In the genomic region with DNA sequence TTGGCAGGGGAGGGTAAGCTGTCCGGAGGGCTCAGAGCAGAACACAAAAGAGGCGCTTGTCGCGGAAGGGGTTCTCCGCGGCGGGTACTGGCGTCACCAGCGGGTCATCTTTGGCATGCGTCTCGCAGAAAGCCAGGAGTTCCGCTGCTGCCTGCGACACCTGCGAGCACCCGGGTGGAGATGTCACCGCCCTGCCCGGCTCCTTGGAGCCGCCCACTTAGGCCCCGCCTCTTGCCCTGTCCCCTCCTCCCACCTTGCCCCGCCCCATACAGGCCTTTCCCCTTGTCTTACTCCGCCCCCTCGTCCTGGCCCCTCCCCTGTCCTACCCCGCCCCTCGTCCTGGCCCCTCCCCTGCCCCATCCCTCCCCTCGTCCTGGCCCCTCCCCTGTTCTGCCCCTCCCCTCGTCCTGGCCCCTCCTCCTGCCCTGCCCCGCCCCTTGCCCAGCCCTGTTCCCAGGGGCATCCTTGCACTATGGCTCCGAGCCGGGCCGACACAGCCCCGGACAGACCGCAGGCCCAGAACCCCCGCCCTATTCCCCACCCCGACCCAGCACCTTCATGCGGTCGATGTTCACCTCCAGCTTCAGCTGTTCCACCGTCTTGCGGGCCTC, we compare ENCODE assay signal across 8 cellular contexts. TPM values are rescaled to one million over a fixed set of nuclear protein-coding genes. Genes with fewer than 3 reads are reported as not detected.
DNase-seq lines count a peak whose midpoint lies in the region; ATAC-seq and TF ChIP-seq lines count a peak whose summit lies in the region.

No MANE protein-coding gene starts in this region.

- DNase-seq in A172 (ENCODE audit: low spot score) (peak; percentile 65), HuH-7 (ENCODE audit: low spot score) (peak; percentile 73), SK-MEL-5 (ENCODE audit: low read depth, low spot score) (peak; percentile 88), Right ventricle myocardium inferior (ENCODE audit: missing footprints) (peak; percentile 80), trophoblast cell (peak; percentile 88 to 91), transverse colon (peak; percentile 97)

- no peak for TF ChIP-seq EP300 in transverse colon (IDR thresholded peaks at IDR 0.05; ENCODE audit: low read depth)

- H3K14ac ChIP-seq in trophoblast cell (ENCODE audit: low read length): no peak overlapping the region

- H3K4me3 ChIP-seq in trophoblast cell (ENCODE audit: low read depth, low read length) (no peak overlapping the region), transverse colon (peak overlapping the region in 2 of 4 donors; percentile 13 to 44)

- H3K36me3 ChIP-seq in trophoblast cell (ENCODE audit: control insufficient read depth in 1 of 2, insufficient read depth in 2 of 2, low read length in 2 of 2): no peaks in the 10 kb centered on the region
- H3K36me3 ChIP-seq in transverse colon: no peaks in the 10 kb centered on the region

- peaks cover 3% of the 10 kb centered on the region for H3K79me1 ChIP-seq in trophoblast cell (ENCODE audit: low read length)

- H3K79me2 ChIP-seq in trophoblast cell (ENCODE audit: control insufficient read depth, insufficient read depth, low read length, poor library complexity): peaks cover 2% of the 10 kb centered on the region

- H3K36me3 Mint-ChIP-seq in activated naive CD4-positive, alpha-beta T cell treated with anti-CD3 and anti-CD28 coated beads, Interleukin-2, amount 50 U/mL, for 24 hours: no peaks in the 10 kb centered on the region

- no peak overlapping the region for H3K27ac ChIP-seq in trophoblast cell (ENCODE audit: low read depth, low read length)
- H3K27ac ChIP-seq in transverse colon: no peak overlapping the region

- peak overlapping the region; percentile 45 for H4K8ac ChIP-seq in trophoblast cell (ENCODE audit: low read depth, low read length)

- peak overlapping the region; percentile 72 for H3K4me3 Mint-ChIP-seq in activated naive CD4-positive, alpha-beta T cell treated with anti-CD3 and anti-CD28 coated beads, Interleukin-2, amount 50 U/mL, for 24 hours

- intact Hi-C loops in Right ventricle myocardium inferior (cut with DNase I): no loop called here
- intact Hi-C loops in transverse colon (cut with DNase I; ENCODE audit: low total_unique reads): no loop called here

- no peaks in the 10 kb centered on the region for H3K27me3 Mint-ChIP-seq in activated naive CD4-positive, alpha-beta T cell treated with anti-CD3 and anti-CD28 coated beads, Interleukin-2, amount 50 U/mL, for 24 hours

- H2BK5ac ChIP-seq in trophoblast cell (ENCODE audit: low read depth, low read length, poor library complexity): no peak overlapping the region

- WGBS in trophoblast cell (ENCODE audit: extremely low coverage, insufficient coverage, insufficient read length): no CpG with 5 or more reads among the region's 38 CpGs
- 13% methylated on average over 11 of the region's 38 CpGs; no CpG with 5 or more reads in 1 of the 2 donors for WGBS in transverse colon (ENCODE audit: low coverage in 1 of 2), 2 donors

- no peak overlapping the region for H4K91ac ChIP-seq in trophoblast cell (ENCODE audit: low read depth, low read length)

- no peak overlapping the region for H2AK5ac ChIP-seq in trophoblast cell (ENCODE audit: low read length)

- H3K18ac ChIP-seq in trophoblast cell (ENCODE audit: low read length): no peak overlapping the region

- peak; percentile 62 for ATAC-seq in GM18867 (IDR thresholded peaks at IDR 0.05; ENCODE audit: unreplicated experiment)
- peak; percentile 23 for ATAC-seq in Right ventricle myocardium inferior

- no peak overlapping the region for H2AFZ ChIP-seq in trophoblast cell (ENCODE audit: insufficient read depth, low read length, poor library complexity)

- TF ChIP-seq POLR2A in transverse colon (IDR thresholded peaks at IDR 0.05): no peak

- in situ Hi-C loops in SK-MEL-5 (cut with HindIII; ENCODE audit: low pct_unique_long_range_greater_than_20kb, low sequenced_read_pairs): no loop called here
- in situ Hi-C loops in transverse colon (cut with MboI; ENCODE audit: low pct_ligation_motif_present in 1 of 4, low pct_unique_long_range_greater_than_20kb in 1 of 4, low sequenced_read_pairs in 3 of 4): no loop called here

- H3K23ac ChIP-seq in trophoblast cell (ENCODE audit: low read length): no peak overlapping the region

- no peak overlapping the region for H2BK12ac ChIP-seq in trophoblast cell (ENCODE audit: low read length)

- H3K4me1 ChIP-seq in trophoblast cell (ENCODE audit: control insufficient read depth in 1 of 2, insufficient read depth in 2 of 2, low read length in 2 of 2) (peaks cover 12 to 20% of the 10 kb centered on the region in 2 experiments), transverse colon (peaks cover 8 to 32% (median 26%) of the 10 kb centered on the region in 4 donors)

- H2BK120ac ChIP-seq in trophoblast cell (ENCODE audit: insufficient read depth, low read length, poor library complexity): no peak overlapping the region

- H3K9me3 ChIP-seq in trophoblast cell (ENCODE audit: insufficient read depth, low read depth, low read length) (peaks cover 3% of the 10 kb centered on the region), transverse colon (no peaks in the 10 kb centered on the region)

- no peak overlapping the region for H3K27ac Mint-ChIP-seq in activated naive CD4-positive, alpha-beta T cell treated with anti-CD3 and anti-CD28 coated beads, Interleukin-2, amount 50 U/mL, for 24 hours

- no peak overlapping the region for H3K9ac ChIP-seq in trophoblast cell (ENCODE audit: low read length)

- TF ChIP-seq CTCF in transverse colon (IDR thresholded peaks at IDR 0.05): no peak

- H3K4me2 ChIP-seq in trophoblast cell (ENCODE audit: low read length): peak overlapping the region; percentile 55

- H3K27me3 ChIP-seq in trophoblast cell (ENCODE audit: insufficient read depth, low read length): peaks cover 17% of the 10 kb centered on the region
- peaks cover 54% of the 10 kb centered on the region for H3K27me3 ChIP-seq in transverse colon

- H3K4me1 Mint-ChIP-seq in activated naive CD4-positive, alpha-beta T cell treated with anti-CD3 and anti-CD28 coated beads, Interleukin-2, amount 50 U/mL, for 24 hours: peaks cover 15% of the 10 kb centered on the region

- H4K12ac ChIP-seq in trophoblast cell (ENCODE audit: low read depth, low read length): no peak overlapping the region

- H3K4ac ChIP-seq in trophoblast cell (ENCODE audit: low read depth, low read length): no peak overlapping the region

- H3K9me3 Mint-ChIP-seq in activated naive CD4-positive, alpha-beta T cell treated with anti-CD3 and anti-CD28 coated beads, Interleukin-2, amount 50 U/mL, for 24 hours: no peaks in the 10 kb centered on the region

RNA-seq across cellular contexts. Expression of a gene that starts 1.9 kb away (rescaled TPM):
- not detected in 2 replicates for total RNA-seq in A172 (2014; rRNA removed; shearing (Covaris generic))
- not detected in 2 replicates for total RNA-seq in SK-MEL-5 (2014; rRNA removed; shearing (Covaris generic))
- not detected in 2 replicates for polyA plus RNA-seq in SK-MEL-5 (2015; cell fraction: cytosol; rRNA removed)
- not detected in 2 replicates for polyA plus RNA-seq in SK-MEL-5 (2015; cell fraction: nucleus; rRNA removed)
- total RNA-seq in Right ventricle myocardium inferior: not detected
- polyA plus RNA-seq in trophoblast cell (2013): 2.0 TPM in 1 of 2 replicates, not detected in the other
- total RNA-seq in transverse colon: not detected

RNA-seq across cellular contexts. Expression of a gene that starts 9.3 kb away (rescaled TPM):
- total RNA-seq in A172 (2014; rRNA removed; shearing (Covaris generic)): 1.1 and 1.6 TPM in 2 replicates
- total RNA-seq in SK-MEL-5 (2014; rRNA removed; shearing (Covaris generic)): not detected in 2 replicates
- polyA plus RNA-seq in SK-MEL-5 (2015; cell fraction: cytosol; rRNA removed): 0.82 TPM in 1 of 2 replicates, not detected in the other
- not detected in 2 replicates for polyA plus RNA-seq in SK-MEL-5 (2015; cell fraction: nucleus; rRNA removed)
- total RNA-seq in Right ventricle myocardium inferior (3.8 TPM), transverse colon (1 to 10 TPM in 2 of 4 donors, under 1 TPM in 1, not detected in 1; 0.55 to 2.4 (median 2.2) TPM)
- polyA plus RNA-seq in trophoblast cell (2013): 0.57 and 0.64 TPM in 2 replicates

RNA-seq across cellular contexts. Expression of a gene that starts 26.8 kb away (rescaled TPM):
- total RNA-seq in A172 (2014; rRNA removed; shearing (Covaris generic)): 0.84 and 1.1 TPM in 2 replicates
- 3.4 and 3.8 TPM in 2 replicates for total RNA-seq in SK-MEL-5 (2014; rRNA removed; shearing (Covaris generic))
- polyA plus RNA-seq in SK-MEL-5 (2015; cell fraction: cytosol; rRNA removed): 3.3 and 3.4 TPM in 2 replicates
- polyA plus RNA-seq in SK-MEL-5 (2015; cell fraction: nucleus; rRNA removed): 0.91 and 1.0 TPM in 2 replicates
- total RNA-seq in Right ventricle myocardium inferior (14.1 TPM), transverse colon (10 to 100 TPM in 1 of 4 donors, 1 to 10 TPM in 3; 5.3 to 27.1 (median 7.5) TPM)
- polyA plus RNA-seq in trophoblast cell (2013): 13.8 and 15.5 TPM in 2 replicates

RNA-seq across cellular contexts. Expression of a gene that starts 33.0 kb away (rescaled TPM):
- 103 and 145 TPM in 2 replicates for total RNA-seq in A172 (2014; rRNA removed; shearing (Covaris generic))
- total RNA-seq in SK-MEL-5 (2014; rRNA removed; shearing (Covaris generic)): 106 and 117 TPM in 2 replicates
- 235 and 241 TPM in 2 replicates for polyA plus RNA-seq in SK-MEL-5 (2015; cell fraction: cytosol; rRNA removed)
- 87.6 and 119 TPM in 2 replicates for polyA plus RNA-seq in SK-MEL-5 (2015; cell fraction: nucleus; rRNA removed)
- total RNA-seq in Right ventricle myocardium inferior: 378 TPM
- 312 and 341 TPM in 2 replicates for polyA plus RNA-seq in trophoblast cell (2013)
- 100 to 1,000 TPM; 160 to 923 (median 194) TPM for total RNA-seq in transverse colon
